Comparison of ENCODE assay signal across 7 cellular contexts in the genomic region with DNA sequence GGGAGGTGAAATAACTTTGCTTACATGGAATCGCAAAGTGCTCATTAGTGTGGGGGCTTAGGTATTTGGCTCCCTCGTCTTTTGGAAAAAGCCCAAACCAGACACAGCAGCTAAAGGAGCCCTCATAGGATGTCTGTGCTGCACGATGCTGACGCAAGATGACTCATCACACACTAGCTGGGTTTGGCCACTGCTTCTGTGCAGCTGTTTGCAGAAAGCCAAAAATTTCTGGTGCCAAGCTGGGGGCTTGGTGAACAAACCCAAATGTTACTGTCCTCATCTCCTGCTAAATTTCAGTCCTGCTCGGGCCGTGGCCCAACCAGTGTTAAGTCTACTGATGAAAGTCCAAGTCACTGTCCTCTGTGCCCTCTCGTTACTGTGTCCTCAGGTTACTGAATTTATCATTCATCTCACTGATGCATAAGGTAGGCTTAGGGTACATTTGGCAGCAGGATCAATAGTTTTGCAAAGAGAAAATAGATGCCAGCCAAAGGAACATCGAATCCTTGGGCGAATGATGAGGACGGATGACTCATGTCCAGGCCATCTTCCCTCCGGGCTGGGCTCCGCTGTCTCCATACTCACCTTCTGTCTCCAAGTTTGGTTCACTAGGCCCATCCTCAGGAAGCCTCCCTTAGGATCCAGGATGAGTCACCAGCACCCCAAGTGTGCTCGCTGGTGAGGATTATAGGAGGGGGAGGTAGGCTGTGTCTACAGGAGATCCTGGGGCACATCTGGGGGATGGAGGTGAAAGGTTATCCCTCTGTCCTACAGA.
A peak's percentile ranks its signal among the peaks of the same experiment; 100 is the strongest.
DNase-seq lines count a peak whose midpoint lies in the region; ATAC-seq and TF ChIP-seq lines count a peak whose summit lies in the region.

No MANE protein-coding gene starts in this region.

- peaks cover 11% of the 10 kb centered on the region for H3K9me3 Mint-ChIP-seq in nephron

- intact Hi-C loops in Panc1 (cut with micrococcal nuclease; ENCODE audit: unreplicated experiment): loop anchor here (2.0 kb wide), 3 partner anchors 259 to 929 kb away; no protein-coding TSS in a partner anchor

- no peaks in the 10 kb centered on the region for H3K36me3 Mint-ChIP-seq in nephron (ENCODE audit: low read depth)

- ATAC-seq in Panc1: peak; percentile 73; the same call in 1 of the 2 replicates
- no peak for ATAC-seq in GM21737 (IDR thresholded peaks at IDR 0.05; ENCODE audit: unreplicated experiment)

- BruUV-seq in Panc1 (replicated peaks; lab: Mats Ljungman, UMichigan): no TSS peak

- peak overlapping the region in 2 of 3 experiments; percentile 57 to 63 for H3K27ac Mint-ChIP-seq in nephron

- in situ Hi-C loops in Panc1 (cut with HindIII; ENCODE audit: low pct_unique_long_range_greater_than_20kb, low sequenced_read_pairs): no loop called here

- H3K27me3 ChIP-seq in Panc1 (ENCODE audit: control insufficient read depth, insufficient read depth, low read length): no peaks in the 10 kb centered on the region

- no peak overlapping the region for H3K27ac ChIP-seq in Panc1 (ENCODE audit: low read length)

- peaks cover 29% of the 10 kb centered on the region for H3K4me1 Mint-ChIP-seq in nephron

- no peaks in the 10 kb centered on the region for H3K9me3 ChIP-seq in Panc1 (ENCODE audit: control insufficient read depth, insufficient read depth, low read depth, low read length)

- POLR2A ChIA-PET in Panc1 (lab: Charles Lee): no interaction called here

- TF ChIP-seq CTCF in Panc1 (IDR thresholded peaks at IDR 0.05) (no peak), epithelial cell of esophagus (IDR thresholded peaks at IDR 0.05; ENCODE audit: insufficient read depth, low read depth, low read length, missing control alignments) (no peak), nephron (IDR thresholded peaks at IDR 0.05; ENCODE audit: unreplicated experiment in 3 of 3) (no peak)

- H3K4me3 Mint-ChIP-seq in nephron: peak overlapping the region in 1 of 3 experiments; percentile 43

- peak; percentile 97 for DNase-seq in H4 (ENCODE audit: low spot score)
- DNase-seq in Panc1 (ENCODE audit: low read depth, low spot score): no peak
- peak; percentile 89 for DNase-seq in epithelial cell of esophagus (ENCODE audit: low read depth)
- no peak for DNase-seq in ecto neural progenitor cell (ENCODE audit: low spot score)
- DNase-seq in NCI-H526 (lab: John Stamatoyannopoulos, UW): no peak

- H3K36me3 ChIP-seq in Panc1 (ENCODE audit: control insufficient read depth, insufficient read depth, low read length): no peaks in the 10 kb centered on the region

- H3K4me3 ChIP-seq in Panc1 (ENCODE audit: low read depth in 2 of 2, low read length in 2 of 2): no peak overlapping the region
- H3K4me3 ChIP-seq in epithelial cell of esophagus (ENCODE audit: low read length): no peak overlapping the region

- CTCF ChIA-PET in Panc1 (lab: Charles Lee): interaction anchor here (0.6 kb wide), 1 partner anchor 259 kb away, joined by 3 read pairs; no protein-coding TSS in a partner anchor

- H3K4me1 ChIP-seq in Panc1 (ENCODE audit: control insufficient read depth, insufficient read depth, low read length): no peaks in the 10 kb centered on the region

- H3K27me3 Mint-ChIP-seq in nephron (ENCODE audit: low read depth): peaks cover 16% of the 10 kb centered on the region

Comparison
In these comparisons a context has a peak if more than half of its experiments do, and no peak if none do; other contexts are left out.
1. DNase-seq: peak in H4 (single experiment) and epithelial cell of esophagus (single experiment); none in Panc1 (single experiment), ecto neural progenitor cell (single experiment) and NCI-H526 (0 of 2).